Comparison of ENCODE assay signal across 1 cellular context in genomic region chr3:65721386-65721785, GRCh38.
TF ChIP-seq lines count a peak whose summit lies in the region.

No MANE protein-coding gene starts in this region.

TF ChIP-seq in H1, 55 proteins besides CTCF, POLR2A, EP300 and RAD21:
- TF ChIP-seq SRF (IDR thresholded peaks at IDR 0.05; ENCODE audit: low read depth, low read length) (no peak), EGR1 (IDR thresholded peaks at IDR 0.05; ENCODE audit: borderline replicate concordance, low read depth, low read length) (no peak), GABPA (IDR thresholded peaks at IDR 0.05; ENCODE audit: borderline replicate concordance, insufficient read depth, low read length) (no peak), SP1 (IDR thresholded peaks at IDR 0.05; ENCODE audit: low read depth, low read length) (no peak), BCL11A (IDR thresholded peaks at IDR 0.05; ENCODE audit: low read depth in 2 of 2, low read length in 2 of 2) (no peak), KDM4A (IDR thresholded peaks at IDR 0.05; ENCODE audit: low read depth, low read length, severe bottlenecking) (no peak), CBX8 (IDR thresholded peaks at IDR 0.05; ENCODE audit: borderline replicate concordance, low read depth, low read length) (no peak), CREB1 (IDR thresholded peaks at IDR 0.05) (no peak), CHD2 (IDR thresholded peaks at IDR 0.05; ENCODE audit: low read length) (no peak), JUND (IDR thresholded peaks at IDR 0.05; ENCODE audit: low read length) (no peak), RBBP5 (IDR thresholded peaks at IDR 0.05; ENCODE audit: borderline replicate concordance, low read depth, low read length) (no peak)
